In the genomic region with DNA sequence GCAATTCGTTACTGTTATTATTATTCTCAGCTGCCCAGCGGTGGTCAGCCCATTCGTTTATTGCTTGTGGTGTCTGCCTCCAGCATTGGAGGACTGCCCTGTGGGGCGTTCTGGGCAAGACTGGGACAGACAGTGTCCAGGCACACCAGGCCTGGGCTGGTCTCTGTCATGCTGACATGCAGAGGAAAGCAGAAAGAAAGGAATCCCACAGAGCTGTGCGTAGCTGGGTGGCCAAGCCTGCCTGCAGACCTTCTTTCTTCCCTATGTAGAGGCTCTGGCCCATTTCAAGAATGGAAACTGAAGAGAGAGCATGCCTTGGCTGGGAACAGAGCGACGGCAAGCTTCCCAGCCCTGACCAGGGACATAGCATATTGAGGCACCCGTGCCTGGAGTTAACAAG, we compare ENCODE assay signal across 23 cellular contexts.
A peak's percentile ranks its signal among the peaks of the same experiment; 100 is the strongest.
DNase-seq lines count a peak whose midpoint lies in the region; ATAC-seq and TF ChIP-seq lines count a peak whose summit lies in the region.
"Had no signal": no experiment of that assay in that cellular context is flagged by ENCODE, and none has a peak within 500 bp of the region (broad histone marks: within the 10 kb centered on the region; RNA-seq: fewer than 3 reads in every experiment).

No MANE protein-coding gene starts in this region.

- H3K4me3 ChIP-seq in HUES48 (ENCODE audit: low read depth, low read length) (no peak overlapping the region), mesenchymal stem cell (ENCODE audit: insufficient read depth in 1 of 2, low read depth in 1 of 2, low read length in 2 of 2) (no peak overlapping the region), sigmoid colon (no peak overlapping the region)

- no peak overlapping the region for H2BK120ac ChIP-seq in mesenchymal stem cell (ENCODE audit: low read depth, low read length)

- intact Hi-C loops in sigmoid colon (cut with DNase I) = loop anchor here (2.0 kb wide), 1 partner anchor 34 kb away; no protein-coding TSS in a partner anchor

- H3K27me3 ChIP-seq in HUES48 (ENCODE audit: control insufficient read depth, insufficient read depth, low read length) (no peaks in the 10 kb centered on the region), mesenchymal stem cell (ENCODE audit: control insufficient read depth in 1 of 2, insufficient read depth in 1 of 2, low read length in 2 of 2) (no peaks in the 10 kb centered on the region), sigmoid colon (no peaks in the 10 kb centered on the region)
- H3K27me3 ChIP-seq: BE2C had no signal

- H2BK12ac ChIP-seq in mesenchymal stem cell (ENCODE audit: low read length in 2 of 2) = peak overlapping the region in 1 of 2 experiments; percentile 66

- no peak overlapping the region for H3K14ac ChIP-seq in mesenchymal stem cell (ENCODE audit: low read length in 2 of 2)

- H3K27me3 Mint-ChIP-seq in activated T-cell treated with anti-CD3 and anti-CD28 coated beads, Interleukin-2, amount 50 U/mL, for 4 hours (ENCODE audit: low read depth) = no peaks in the 10 kb centered on the region
- H3K27me3 Mint-ChIP-seq: CD4-positive, CD25-positive, alpha-beta regulatory T cell; IgD-negative memory B cell had no signal

- H3K9me3 Mint-ChIP-seq in activated T-cell treated with anti-CD3 and anti-CD28 coated beads, Interleukin-2, amount 50 U/mL, for 4 hours = peaks cover 12% of the 10 kb centered on the region

- H3K9me3 ChIP-seq in HUES48 (ENCODE audit: control insufficient read depth, insufficient read depth, low read length) = no peaks in the 10 kb centered on the region
- H3K9me3 ChIP-seq in mesenchymal stem cell (ENCODE audit: control insufficient read depth, low read length) = peaks cover 6% of the 10 kb centered on the region
- peaks cover 0 to 4% (median 0%) of the 10 kb centered on the region in 4 donors for H3K9me3 ChIP-seq in sigmoid colon
- H3K9me3 ChIP-seq: BE2C had no signal

- H3K18ac ChIP-seq in mesenchymal stem cell (ENCODE audit: low read depth in 1 of 2, low read length in 2 of 2) = peak overlapping the region; percentile 5 to 82

- H3K36me3 ChIP-seq in HUES48 (ENCODE audit: control insufficient read depth, insufficient read depth, low read length) (no peaks in the 10 kb centered on the region), mesenchymal stem cell (ENCODE audit: control insufficient read depth in 1 of 2, insufficient read depth in 2 of 2, low read depth in 1 of 2, low read length in 2 of 2) (no peaks in the 10 kb centered on the region), sigmoid colon (no peaks in the 10 kb centered on the region)
- H3K36me3 ChIP-seq: BE2C had no signal

- H3K79me1 ChIP-seq in mesenchymal stem cell (replicated peaks; ENCODE audit: low read length, poor library complexity, severe bottlenecking) = no peaks in the 10 kb centered on the region

- TF ChIP-seq CTCF in sigmoid colon (IDR thresholded peaks at IDR 0.05) = no peak

- no peaks in the 10 kb centered on the region for H3K36me3 Mint-ChIP-seq in activated T-cell treated with anti-CD3 and anti-CD28 coated beads, Interleukin-2, amount 50 U/mL, for 4 hours (ENCODE audit: insufficient read depth)
- H3K36me3 Mint-ChIP-seq: CD4-positive, CD25-positive, alpha-beta regulatory T cell; IgD-negative memory B cell had no signal

- H3K4me1 ChIP-seq in HUES48 (ENCODE audit: control insufficient read depth, insufficient read depth, low read length) (peaks cover 17% of the 10 kb centered on the region; the same call in 1 of the 2 replicates), mesenchymal stem cell (ENCODE audit: control insufficient read depth, insufficient read depth, low read depth, low read length) (no peaks in the 10 kb centered on the region), sigmoid colon (peaks cover 0 to 41% (median 27%) of the 10 kb centered on the region in 4 donors)

- ATAC-seq in HG02884 (IDR thresholded peaks at IDR 0.05; ENCODE audit: unreplicated experiment) (no peak), GM21737 (IDR thresholded peaks at IDR 0.05; ENCODE audit: unreplicated experiment) (no peak)
- ATAC-seq in activated T-cell treated with anti-CD3 and anti-CD28 coated beads, Interleukin-2, amount 50 U/mL, for 4 hours = no peak
- ATAC-seq: PC-3 had no signal

- no peak for TF ChIP-seq POLR2A in sigmoid colon (IDR thresholded peaks at IDR 0.05)

- no peaks in the 10 kb centered on the region for H3K4me1 Mint-ChIP-seq in activated T-cell treated with anti-CD3 and anti-CD28 coated beads, Interleukin-2, amount 50 U/mL, for 4 hours (ENCODE audit: low read depth)
- H3K4me1 Mint-ChIP-seq: CD4-positive, CD25-positive, alpha-beta regulatory T cell; IgD-negative memory B cell had no signal

- H4K91ac ChIP-seq in mesenchymal stem cell (ENCODE audit: low read length) = peak overlapping the region; percentile 50

- no peak overlapping the region for H3K23ac ChIP-seq in mesenchymal stem cell (ENCODE audit: low read length in 2 of 2)

- H3K27ac ChIP-seq in HUES48 (ENCODE audit: low read depth, low read length) (peak overlapping the region; percentile 20), mesenchymal stem cell (ENCODE audit: low read length, poor library complexity, severe bottlenecking) (no peak overlapping the region), sigmoid colon (peak overlapping the region in 2 of 4 donors; percentile 62 to 74)

- 20% methylated on average over 8 of the region's 8 CpGs for WGBS in mesenchymal stem cell
- 79 to 91% methylated on average over 8 of the region's 8 CpGs for WGBS in sigmoid colon, 2 donors

- H2AK5ac ChIP-seq in mesenchymal stem cell (ENCODE audit: low read length, severe bottlenecking) = no peak overlapping the region

- peak; percentile 58 to 91 (median 64) for TF ChIP-seq EP300 in sigmoid colon (IDR thresholded peaks at IDR 0.05)

- H3K9ac ChIP-seq in HUES48 (ENCODE audit: low read depth, low read length) (no peak overlapping the region), mesenchymal stem cell (ENCODE audit: low read length) (no peak overlapping the region)

- DNase-seq in cerebellum (ENCODE audit: low spot score) (peak; percentile 8), mesenchymal stem cell (peak; percentile 81), sigmoid colon (peak; percentile 89), iPS-NIHi7 (ENCODE audit: extremely low spot score) (no peak)
- no peak for DNase-seq in activated T-cell treated with anti-CD3 and anti-CD28 coated beads, Interleukin-2, amount 50 U/mL, for 4 hours
- DNase-seq: BE2C; CD4-positive, CD25-positive, alpha-beta regulatory T cell; COR-L47; DMS 273 treated with DMSO at 0.1 percent for 48 hours; DND-41; GDM1; HCEC 1CT; Karpas-422; NCI-H1436; NCI-H1930; NCI-H345; NCI-H524 treated with DMSO at 0.1 percent for 48 hours; PC-3; RPMI8226 had no signal

- H3K4me2 ChIP-seq in mesenchymal stem cell (ENCODE audit: low read length, poor library complexity, severe bottlenecking) = no peak overlapping the region

- no peak overlapping the region for H3K4ac ChIP-seq in mesenchymal stem cell (ENCODE audit: low read depth in 1 of 2, low read length in 2 of 2)

- H3K4me3 Mint-ChIP-seq in activated T-cell treated with anti-CD3 and anti-CD28 coated beads, Interleukin-2, amount 50 U/mL, for 4 hours = no peak overlapping the region
- H3K4me3 Mint-ChIP-seq: CD4-positive, CD25-positive, alpha-beta regulatory T cell; IgD-negative memory B cell had no signal

- no peak overlapping the region for H2BK15ac ChIP-seq in mesenchymal stem cell (ENCODE audit: low read depth, poor library complexity, severe bottlenecking)

- H2BK5ac ChIP-seq in mesenchymal stem cell (ENCODE audit: low read depth, low read length, poor library complexity, severe bottlenecking) = no peak overlapping the region

- H2AFZ ChIP-seq in mesenchymal stem cell (ENCODE audit: low read depth, low read length) = peak overlapping the region; percentile 58

- H4K8ac ChIP-seq in mesenchymal stem cell (ENCODE audit: low read length) = peak overlapping the region; percentile 80

Comparison
In these comparisons a context has a peak if more than half of its experiments do, and no peak if none do; other contexts are left out.
1. DNase-seq: peak in cerebellum (single experiment), mesenchymal stem cell (single experiment) and sigmoid colon (single experiment); none in iPS-NIHi7 (single experiment) and activated T-cell treated with anti-CD3 and anti-CD28 coated beads, Interleukin-2, amount 50 U/mL, for 4 hours (single experiment).